9 cellular contexts compared by ENCODE assay signal in the genomic region with DNA sequence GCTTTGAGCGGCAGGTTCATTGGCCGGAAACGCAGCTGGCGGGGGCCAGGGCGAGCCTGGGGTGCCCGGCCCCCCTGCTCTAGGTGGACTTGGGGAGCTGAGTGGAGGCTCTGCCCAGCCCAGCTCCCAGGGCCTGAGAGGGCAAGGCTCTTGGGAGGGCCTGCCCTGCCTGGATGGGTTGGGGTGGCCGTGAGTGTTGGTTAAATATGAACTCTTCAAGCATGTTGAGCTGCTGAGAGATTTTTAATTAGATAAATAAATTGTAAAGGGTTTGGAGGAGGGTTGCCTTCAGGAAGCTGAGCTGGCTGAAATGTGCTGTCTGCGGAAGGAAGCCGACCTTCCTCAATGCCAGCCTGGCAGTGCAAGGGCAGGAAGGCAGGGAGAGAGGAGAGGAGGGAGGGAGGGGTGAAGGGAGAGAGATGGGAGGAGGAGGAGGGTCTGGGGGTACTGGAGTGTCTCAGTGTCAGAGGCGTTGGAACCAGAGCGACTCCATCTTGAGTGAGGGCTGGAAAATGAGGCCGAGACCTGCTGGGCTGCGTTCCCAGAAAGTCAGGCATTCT. TPM values are rescaled to one million over a fixed set of nuclear protein-coding genes. Genes with fewer than 3 reads are reported as not detected.
A peak's percentile ranks its signal among the peaks of the same experiment; 100 is the strongest.
DNase-seq lines count a peak whose midpoint lies in the region; ATAC-seq and TF ChIP-seq lines count a peak whose summit lies in the region.
"Had no signal": no experiment of that assay in that cellular context is flagged by ENCODE, and none has a peak within 500 bp of the region (broad histone marks: within the 10 kb centered on the region; RNA-seq: fewer than 3 reads in every experiment).

No MANE protein-coding gene starts in this region.

- 19 to 22% methylated on average over 13 of the region's 13 CpGs for WGBS in heart right ventricle, 2 donors

- no peak overlapping the region for H3K4me3 Mint-ChIP-seq in neural progenitor cell

- no peaks in the 10 kb centered on the region for H3K36me3 Mint-ChIP-seq in neural progenitor cell

- no peaks in the 10 kb centered on the region for H3K36me3 ChIP-seq in heart right ventricle
- H3K36me3 ChIP-seq in skeletal muscle satellite cell (ENCODE audit: insufficient read depth, low read length): no peaks in the 10 kb centered on the region
- no peaks in the 10 kb centered on the region for H3K36me3 ChIP-seq in neural progenitor cell

- peaks cover 7% of the 10 kb centered on the region for H3K4me1 Mint-ChIP-seq in neural progenitor cell

- ATAC-seq in GM18907 (IDR thresholded peaks at IDR 0.05; ENCODE audit: unreplicated experiment) (peak; percentile 33), heart right ventricle (peak; percentile 3 to 73 (median 19)), HG03521 (IDR thresholded peaks at IDR 0.05; ENCODE audit: unreplicated experiment) (no peak)
- ATAC-seq: K562 had no signal

- no peak for TF ChIP-seq CTCF in WI38 (IDR thresholded peaks at IDR 0.05; ENCODE audit: low read depth, low read length)
- no peak for TF ChIP-seq CTCF in heart right ventricle (IDR thresholded peaks at IDR 0.05)
- TF ChIP-seq CTCF in neural progenitor cell (IDR thresholded peaks at IDR 0.05): no peak

- no peaks in the 10 kb centered on the region for H3K79me2 ChIP-seq in neural progenitor cell (ENCODE audit: low read depth)

- no peak overlapping the region for H3K27ac Mint-ChIP-seq in neural progenitor cell

- DNase-seq in heart right ventricle (peak in 1 of 2 donors; percentile 19), middle frontal gyrus (ENCODE audit: extremely low spot score, low spot score) (no peak), neural progenitor cell (ENCODE audit: low spot score) (no peak), GM19238 (ENCODE audit: insufficient read length, low spot score) (no peak)

- H3K4me1 ChIP-seq in heart right ventricle (peaks cover 13 to 46% (median 28%) of the 10 kb centered on the region in 9 donors), skeletal muscle satellite cell (ENCODE audit: control insufficient read depth, insufficient read depth, low read length) (peaks cover 19% of the 10 kb centered on the region), neural progenitor cell (peaks cover 4% of the 10 kb centered on the region)

- H3K9ac ChIP-seq in skeletal muscle satellite cell (ENCODE audit: low read depth, low read length) (peak overlapping the region; percentile 49), neural progenitor cell (no peak overlapping the region)

- H3K9me3 Mint-ChIP-seq in neural progenitor cell: peaks cover 2% of the 10 kb centered on the region

- peak overlapping the region; percentile 83 for H3K4me2 ChIP-seq in skeletal muscle satellite cell (ENCODE audit: low read length)
- H3K4me2 ChIP-seq in neural progenitor cell: no peak overlapping the region

- H4K20me1 ChIP-seq in neural progenitor cell (ENCODE audit: low read depth): no peaks in the 10 kb centered on the region

- H3K9me3 ChIP-seq in heart right ventricle (peaks cover 0 to 13% (median 0%) of the 10 kb centered on the region in 11 donors), skeletal muscle satellite cell (replicated peaks; ENCODE audit: low read length) (no peaks in the 10 kb centered on the region), neural progenitor cell (ENCODE audit: low read depth) (no peaks in the 10 kb centered on the region)

- H3K27me3 ChIP-seq in heart right ventricle (no peaks in the 10 kb centered on the region), skeletal muscle satellite cell (ENCODE audit: control insufficient read depth, insufficient read depth, low read length) (peaks cover 20% of the 10 kb centered on the region), neural progenitor cell (no peaks in the 10 kb centered on the region)

- intact Hi-C loops in heart right ventricle (cut with DNase I): loop anchor here in 5 of 10 donors (5.0 kb wide), 3 partner anchors 37 to 92 kb away; a partner anchor contains a TSS

- H3K27ac ChIP-seq in heart right ventricle (peak overlapping the region in 9 of 10 donors; percentile 26 to 93 (median 84)), neural progenitor cell (no peak overlapping the region)

- H3K4me3 ChIP-seq in WI38 (ENCODE audit: low read depth, low read length) (peak overlapping the region; percentile 42), heart right ventricle (peak overlapping the region in 8 of 10 donors; percentile 23 to 44 (median 40)), skeletal muscle satellite cell (ENCODE audit: low read length) (peak overlapping the region; percentile 64), neural progenitor cell (no peak overlapping the region)
- H3K4me3 ChIP-seq: K562 had no signal

- no peak overlapping the region for H2AFZ ChIP-seq in neural progenitor cell (replicated peaks)

- H3F3A ChIP-seq in neural progenitor cell (ENCODE audit: low read depth): no peaks in the 10 kb centered on the region

- peaks cover 13% of the 10 kb centered on the region for H3K27me3 Mint-ChIP-seq in neural progenitor cell (ENCODE audit: insufficient read depth, low read depth)

RNA-seq across cellular contexts. Expression of a gene that starts 39.4 kb away (rescaled TPM):
- 10 to 100 TPM; 16.1 to 39.2 (median 30.4) TPM for total RNA-seq in heart right ventricle
- polyA plus RNA-seq in heart right ventricle: 10 to 100 TPM; 10.5 to 81.8 TPM
- 0.25 and 3.1 TPM in 2 replicates for total RNA-seq in skeletal muscle satellite cell (2012; rRNA removed)
- total RNA-seq in neural progenitor cell (ENCODE audit: low replicate concordance): 0.03 and 1.7 TPM in 2 replicates
- polyA plus RNA-seq: K562 had no signal
